ENCODE assay signal across 9 cellular contexts in the genomic region with DNA sequence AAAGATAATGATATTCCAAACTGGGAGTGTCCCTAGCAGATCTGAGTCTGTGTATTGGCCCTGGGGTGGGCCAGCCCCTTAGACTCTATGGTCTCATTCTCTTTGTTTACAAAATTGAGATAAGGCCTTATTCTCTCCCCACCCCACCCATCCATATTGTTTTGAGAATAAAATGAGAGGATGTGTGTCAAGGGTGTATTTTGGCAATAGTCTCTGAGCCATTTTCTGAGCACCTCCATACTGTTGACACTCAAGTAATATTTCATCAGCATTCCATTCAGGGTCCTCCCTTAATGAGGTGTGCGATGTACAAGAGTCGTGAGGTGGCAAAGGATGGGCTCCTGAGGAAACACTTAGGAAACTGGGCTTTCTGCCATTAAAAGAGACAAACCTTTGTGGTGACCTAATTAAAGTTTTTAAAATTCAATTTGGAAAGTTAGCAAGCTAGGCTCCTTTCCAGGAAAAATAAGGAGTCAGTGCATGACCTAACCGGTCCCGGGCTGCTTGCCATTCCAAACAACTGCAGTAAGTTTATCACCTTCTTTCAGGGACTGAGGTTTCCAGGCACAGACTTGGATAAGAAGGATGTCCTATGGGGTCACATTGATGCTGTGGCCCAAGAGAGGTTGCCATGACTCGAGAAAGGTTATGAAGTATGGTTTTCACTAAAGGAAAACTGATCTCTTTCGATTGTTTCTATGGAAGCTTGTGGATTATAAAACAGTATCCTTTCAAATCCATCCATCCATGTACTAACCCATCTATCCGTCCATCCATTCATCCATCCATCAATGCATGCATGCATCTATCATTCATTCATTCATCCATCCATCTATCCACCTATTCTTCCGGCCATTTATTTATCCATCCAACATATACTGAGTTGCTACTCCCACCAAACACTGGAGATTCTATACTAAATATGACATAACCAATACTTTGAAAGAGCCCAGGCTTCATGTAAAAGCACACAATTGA.
DNase-seq lines count a peak whose midpoint lies in the region; ATAC-seq, FAIRE-seq and TF ChIP-seq lines count a peak whose summit lies in the region.
"Had no signal": no experiment of that assay in that cellular context is flagged by ENCODE, and none has a peak within 500 bp of the region (broad histone marks: within the 10 kb centered on the region; RNA-seq: fewer than 3 reads in every experiment).

No MANE protein-coding gene starts in this region.

- 51 to 61% methylated on average over 8 of the region's 8 CpGs for WGBS in heart right ventricle, 2 donors

- peak overlapping the region in 9 of 10 donors; percentile 4 to 73 (median 55) for H3K27ac ChIP-seq in heart right ventricle

- H3K4me1 ChIP-seq in heart right ventricle, result peaks cover 3 to 26% (median 8%) of the 10 kb centered on the region in 9 donors
- peaks cover 7% of the 10 kb centered on the region for H3K4me1 ChIP-seq in BE2C
- no peaks in the 10 kb centered on the region for H3K4me1 ChIP-seq in HAP-1

- no peaks in the 10 kb centered on the region for H3K9me3 ChIP-seq in heart right ventricle
- H3K9me3 ChIP-seq in BE2C, result no peaks in the 10 kb centered on the region
- H3K9me3 ChIP-seq in HAP-1, result no peaks in the 10 kb centered on the region

- TF ChIP-seq CTCF in astrocyte of the spinal cord (IDR thresholded peaks at IDR 0.05; ENCODE audit: low read depth, low read length), result no peak
- TF ChIP-seq CTCF in heart right ventricle (IDR thresholded peaks at IDR 0.05), result no peak
- no peak for TF ChIP-seq CTCF in BE2C (IDR thresholded peaks at IDR 0.05; ENCODE audit: low read depth, low read length)

- H3K4me3 ChIP-seq in astrocyte of the spinal cord (ENCODE audit: low read depth, low read length) (no peak overlapping the region), heart right ventricle (no peak overlapping the region), BE2C (ENCODE audit: low read depth, low read length) (no peak overlapping the region), HAP-1 (no peak overlapping the region)

- DNase-seq in H54 (ENCODE audit: insufficient read length, low spot score) (peak; percentile 26), astrocyte of the spinal cord (ENCODE audit: low read depth, low spot score) (peak; percentile 53), heart right ventricle (peak; percentile 68 to 83), renal cortical epithelial cell (ENCODE audit: low read depth) (peak; percentile 70), inferior parietal cortex (ENCODE audit: extremely low spot score) (no peak), BE2C (no peak), HAP-1 (ENCODE audit: low spot score in 2 of 2) (no peak)
- DNase-seq: NCI-H345 had no signal

- intact Hi-C loops in heart right ventricle (cut with DNase I), result loop anchor here in 1 of 10 donors (5.0 to 10.0 kb wide), 2 partner anchors 61 to 91 kb away; no protein-coding TSS in a partner anchor

- in situ Hi-C loops in astrocyte of the spinal cord (cut with HindIII; ENCODE audit: low sequenced_read_pairs) (no loop called here), HAP-1 (cut with MboI; ENCODE audit: low sequenced_read_pairs) (no loop called here)

- peak; percentile 87 to 96 (median 91) for ATAC-seq in heart right ventricle
- no peak for ATAC-seq in HG02588 (IDR thresholded peaks at IDR 0.05; ENCODE audit: unreplicated experiment)

- H3K27me3 ChIP-seq in heart right ventricle, result peaks cover 0 to 4% (median 0%) of the 10 kb centered on the region in 7 donors
- H3K27me3 ChIP-seq in BE2C, result no peaks in the 10 kb centered on the region; the same call in 1 of the 2 replicates
- no peaks in the 10 kb centered on the region for H3K27me3 ChIP-seq in HAP-1 (ENCODE audit: low read depth)

- H3K36me3 ChIP-seq in heart right ventricle (no peaks in the 10 kb centered on the region), BE2C (no peaks in the 10 kb centered on the region), HAP-1 (replicated peaks) (no peaks in the 10 kb centered on the region)

- FAIRE-seq in H54 (lab: Jason Lieb, UNC), result no peak

- TF ChIP-seq POLR2A in H54 (IDR thresholded peaks at IDR 0.05; ENCODE audit: low read depth, low read length), result no peak

Comparison
In these comparisons a context has a peak if more than half of its experiments do, and no peak if none do; other contexts are left out.
1. DNase-seq: peak in H54 (single experiment), astrocyte of the spinal cord (single experiment), heart right ventricle (2 of 2) and renal cortical epithelial cell (single experiment); none in inferior parietal cortex (single experiment), BE2C (single experiment) and HAP-1 (0 of 2).